11 cellular contexts compared by ENCODE assay signal in the genomic region with DNA sequence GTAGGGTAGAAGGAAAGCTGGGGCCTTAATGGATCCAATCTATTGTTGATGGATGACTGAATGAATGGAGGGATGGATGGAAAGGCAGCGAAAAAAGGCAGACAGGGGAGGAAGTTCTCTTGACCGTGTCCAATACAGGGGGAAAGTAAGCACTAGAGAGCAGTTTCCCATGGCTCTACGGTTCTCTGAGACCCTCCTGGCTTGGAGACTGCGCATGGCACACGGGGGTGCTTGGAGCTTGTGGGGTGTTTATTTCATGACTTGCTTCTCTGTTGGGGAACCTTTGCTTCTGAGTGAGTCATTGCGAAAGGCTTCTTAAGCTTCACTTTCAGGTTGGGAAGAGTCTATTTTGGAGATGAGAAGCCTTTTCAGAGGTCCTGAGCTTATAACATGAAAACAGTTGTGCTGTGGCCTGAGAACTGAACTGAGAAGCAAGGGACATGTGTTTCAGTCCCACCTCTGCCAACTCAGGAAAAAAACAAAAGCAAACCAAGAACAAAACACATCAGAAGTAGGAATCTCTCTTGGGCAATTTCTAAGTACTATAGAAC. TPM values are rescaled to one million over a fixed set of nuclear protein-coding genes. Genes with fewer than 3 reads are reported as not detected.
DNase-seq lines count a peak whose midpoint lies in the region; ATAC-seq and TF ChIP-seq lines count a peak whose summit lies in the region.
"Had no signal": no experiment of that assay in that cellular context is flagged by ENCODE, and none has a peak within 500 bp of the region (broad histone marks: within the 10 kb centered on the region; RNA-seq: fewer than 3 reads in every experiment).

No MANE protein-coding gene starts in this region.

- H3K4me1 Mint-ChIP-seq in activated CD4-positive, alpha-beta memory T cell treated with anti-CD3 and anti-CD28 coated beads, Interleukin-2, amount 10 ng/mL, durations not matched to agents 7 days and 5 days = peaks cover 94% of the 10 kb centered on the region

- H3K9me3 Mint-ChIP-seq in activated CD4-positive, alpha-beta memory T cell treated with anti-CD3 and anti-CD28 coated beads, Interleukin-2, amount 10 ng/mL, durations not matched to agents 7 days and 5 days = no peaks in the 10 kb centered on the region

- H3K36me3 Mint-ChIP-seq in activated CD4-positive, alpha-beta memory T cell treated with anti-CD3 and anti-CD28 coated beads, Interleukin-2, amount 10 ng/mL, durations not matched to agents 7 days and 5 days (ENCODE audit: low read depth) = peaks cover 37% of the 10 kb centered on the region

- TF ChIP-seq CTCF in GM10266 (IDR thresholded peaks at IDR 0.05; ENCODE audit: control insufficient read depth, insufficient read depth, low read depth, missing control alignments) = no peak

- peak overlapping the region; percentile 59 for H3K27ac Mint-ChIP-seq in activated CD4-positive, alpha-beta memory T cell treated with anti-CD3 and anti-CD28 coated beads, Interleukin-2, amount 10 ng/mL, durations not matched to agents 7 days and 5 days

- CTCF ChIA-PET in activated CD4-positive, alpha-beta memory T cell treated with anti-CD3 and anti-CD28 coated beads, Interleukin-2, amount 10 ng/mL, durations not matched to agents 7 days and 5 days (lab: Charles Lee) = interaction anchor here (0.7 to 9.4 kb wide), 11 partner anchors 9 to 320 kb away, joined by 3 to 56 read pairs (median 4); partner anchors contain the start of genes TEX48 and TNFSF8

- POLR2A ChIA-PET in activated CD4-positive, alpha-beta memory T cell treated with anti-CD3 and anti-CD28 coated beads, Interleukin-2, amount 10 ng/mL, durations not matched to agents 7 days and 5 days (lab: Charles Lee) = interaction anchor here (0.7 to 14.5 kb wide), 12 partner anchors 9 to 317 kb away, joined by 3 to 418 read pairs (median 6); partner anchors contain the start of genes TEX48 and TNFSF8

- peaks cover 25% of the 10 kb centered on the region for H3K27me3 Mint-ChIP-seq in activated CD4-positive, alpha-beta memory T cell treated with anti-CD3 and anti-CD28 coated beads, Interleukin-2, amount 10 ng/mL, durations not matched to agents 7 days and 5 days

- peak; percentile 28 for ATAC-seq in GM19043 (IDR thresholded peaks at IDR 0.05; ENCODE audit: low read depth, unreplicated experiment)
- ATAC-seq in HG02885 (IDR thresholded peaks at IDR 0.05; ENCODE audit: poor library complexity, unreplicated experiment) = peak; percentile 55

- H3K4me3 Mint-ChIP-seq in activated CD4-positive, alpha-beta memory T cell treated with anti-CD3 and anti-CD28 coated beads, Interleukin-2, amount 10 ng/mL, durations not matched to agents 7 days and 5 days = no peak overlapping the region
- H3K4me3 Mint-ChIP-seq: neural crest cell had no signal

- peak; percentile 45 for DNase-seq in GM10266 (ENCODE audit: extremely low spot score)
- peak; percentile 26 for DNase-seq in activated CD4-positive, alpha-beta memory T cell treated with anti-CD3 and anti-CD28 coated beads, Interleukin-2, amount 10 ng/mL, durations not matched to agents 7 days and 5 days
- DNase-seq in DMS114 treated with DMSO at 0.1 percent for 48 hours (lab: John Stamatoyannopoulos, UW; ENCODE audit: unreplicated experiment) = no peak
- DNase-seq in NCI-H526 treated with DMSO at 0.1 percent for 48 hours (lab: John Stamatoyannopoulos, UW) = no peak
- no peak for DNase-seq in NAMALWA (ENCODE audit: low spot score)
- DNase-seq in OCI-M2 (lab: John Stamatoyannopoulos, UW; ENCODE audit: unreplicated experiment) = no peak
- DNase-seq: Caco-2, trophoblast cell had no signal

RNA-seq across cellular contexts. Expression of gene TEX48, which starts 12.8 kb away (rescaled TPM):
- total RNA-seq in activated CD4-positive, alpha-beta memory T cell treated with anti-CD3 and anti-CD28 coated beads, Interleukin-2, amount 10 ng/mL, durations not matched to agents 7 days and 5 days = 1 to 10 TPM in 1 of 2 experiments, under 1 TPM in 1; 0.48 to 1.5 TPM
- total RNA-seq: Caco-2, neural crest cell had no signal

RNA-seq across cellular contexts. Expression of gene TEX53, which starts 37.2 kb away (rescaled TPM):
- total RNA-seq in activated CD4-positive, alpha-beta memory T cell treated with anti-CD3 and anti-CD28 coated beads, Interleukin-2, amount 10 ng/mL, durations not matched to agents 7 days and 5 days = not detected
- total RNA-seq: Caco-2, neural crest cell had no signal

Comparison
In these comparisons a context has a peak if more than half of its experiments do, and no peak if none do; other contexts are left out.
1. DNase-seq: peak in GM10266 (single experiment) and activated CD4-positive, alpha-beta memory T cell treated with anti-CD3 and anti-CD28 coated beads, Interleukin-2, amount 10 ng/mL, durations not matched to agents 7 days and 5 days (single experiment); none in DMS114 treated with DMSO at 0.1 percent for 48 hours (single experiment), NCI-H526 treated with DMSO at 0.1 percent for 48 hours (single experiment), NAMALWA (single experiment) and OCI-M2 (single experiment).